ENCODE assay signal across 19 cellular contexts in genomic region chr1:186745531-186746146, GRCh38.
"Had no signal": no experiment of that assay in that cellular context is flagged by ENCODE, and none has a peak within 500 bp of the region (broad histone marks: within the 10 kb centered on the region; RNA-seq: fewer than 3 reads in every experiment).

No MANE protein-coding gene starts in this region.

- H3K4me3 Mint-ChIP-seq: activated CD4-positive, alpha-beta T cell treated with anti-CD3 and anti-CD28 coated beads, Interleukin-2, amount 10 ng/mL, durations not matched to agents 24 days and 14 days; activated CD8-positive, alpha-beta T cell treated with anti-CD3 and anti-CD28 coated beads for 36 hours; activated naive CD8-positive, alpha-beta T cell treated with anti-CD3 and anti-CD28 coated beads, Interleukin-2, amount 50 U/mL, for 24 hours; activated T-cell treated with anti-CD3 and anti-CD28 coated beads, Interleukin-2, amount 50 U/mL, for 24 hours; naive thymus-derived CD8-positive, alpha-beta T cell; stimulated activated effector memory CD8-positive, alpha-beta T cell treated with anti-CD3 and anti-CD28 coated beads, Interleukin-12 subunit alpha, Interleukin-12 subunit beta, amount 100 ng/mL, for 72 hours had no signal

- FAIRE-seq: endometrium had no signal

- ATAC-seq: activated CD8-positive, alpha-beta T cell treated with anti-CD3 and anti-CD28 coated beads for 36 hours; activated naive CD8-positive, alpha-beta T cell treated with anti-CD3 and anti-CD28 coated beads, Interleukin-2, amount 50 U/mL, for 24 hours; esophagus mucosa; heart right ventricle; naive thymus-derived CD8-positive, alpha-beta T cell; stimulated activated effector memory CD8-positive, alpha-beta T cell treated with anti-CD3 and anti-CD28 coated beads, Interleukin-12 subunit alpha, Interleukin-12 subunit beta, amount 100 ng/mL, for 72 hours had no signal

- DNase-seq: activated CD4-positive, alpha-beta T cell treated with anti-CD3 and anti-CD28 coated beads, Interleukin-2, amount 10 ng/mL, durations not matched to agents 24 days and 14 days; activated CD4-positive, CD25-positive, alpha-beta regulatory T cell; activated CD8-positive, alpha-beta T cell treated with anti-CD3 and anti-CD28 coated beads for 36 hours; activated naive CD4-positive, alpha-beta T cell treated with Interleukin-2 at 50 U/mL for 16 hours; activated naive CD8-positive, alpha-beta T cell treated with anti-CD3 and anti-CD28 coated beads, Interleukin-2, amount 50 U/mL, for 24 hours; activated T-cell treated with anti-CD3 and anti-CD28 coated beads, Interleukin-2, amount 50 U/mL, for 24 hours; cortex of kidney; heart right ventricle; mesenchymal stem cell; naive thymus-derived CD8-positive, alpha-beta T cell; ovary; sigmoid colon; stimulated activated CD4-positive, alpha-beta T cell treated with anti-CD3 and anti-CD28 coated beads, Interleukin-4, amount 100 ng/mL, for 24 hours; T-helper 1 cell; T-helper 9 cell had no signal

- H3K4me1 Mint-ChIP-seq: naive thymus-derived CD8-positive, alpha-beta T cell; stimulated activated effector memory CD8-positive, alpha-beta T cell treated with anti-CD3 and anti-CD28 coated beads, Interleukin-12 subunit alpha, Interleukin-12 subunit beta, amount 100 ng/mL, for 72 hours had no signal

- H3K9me3 Mint-ChIP-seq: activated naive CD8-positive, alpha-beta T cell treated with anti-CD3 and anti-CD28 coated beads, Interleukin-2, amount 50 U/mL, for 24 hours had no signal

- H3K36me3 Mint-ChIP-seq: naive thymus-derived CD8-positive, alpha-beta T cell; stimulated activated effector memory CD8-positive, alpha-beta T cell treated with anti-CD3 and anti-CD28 coated beads, Interleukin-12 subunit alpha, Interleukin-12 subunit beta, amount 100 ng/mL, for 72 hours had no signal

- H3K27ac Mint-ChIP-seq: activated CD4-positive, alpha-beta T cell treated with anti-CD3 and anti-CD28 coated beads, Interleukin-2, amount 10 ng/mL, durations not matched to agents 24 days and 14 days; activated CD8-positive, alpha-beta T cell treated with anti-CD3 and anti-CD28 coated beads for 36 hours; activated naive CD8-positive, alpha-beta T cell treated with anti-CD3 and anti-CD28 coated beads, Interleukin-2, amount 50 U/mL, for 24 hours; activated T-cell treated with anti-CD3 and anti-CD28 coated beads, Interleukin-2, amount 50 U/mL, for 24 hours; activated T-helper 2 cell treated with anti-CD3 and anti-CD28 coated beads, Interferon-gamma antibody, Interleukin-2, Interleukin-4, amounts not matched to agents 10 μg/mL and 5 μg/mL and 100 μg/mL, durations not matched to agents 14 hours and 24 hours and 36 hours; naive thymus-derived CD8-positive, alpha-beta T cell; stimulated activated effector memory CD8-positive, alpha-beta T cell treated with anti-CD3 and anti-CD28 coated beads, Interleukin-12 subunit alpha, Interleukin-12 subunit beta, amount 100 ng/mL, for 72 hours had no signal
